ENCODE assay signal across 8 cellular contexts in genomic region chr19:50332264-50333038, GRCh38. TPM values are rescaled to one million over a fixed set of nuclear protein-coding genes. Genes with fewer than 3 reads are reported as not detected.
A peak's percentile ranks its signal among the peaks of the same experiment; 100 is the strongest.
DNase-seq lines count a peak whose midpoint lies in the region; ATAC-seq and TF ChIP-seq lines count a peak whose summit lies in the region.

No MANE protein-coding gene starts in this region.

- no peak overlapping the region; the same call in 1 of the 2 replicates for H3K27ac ChIP-seq in HCT116 (ENCODE audit: low read depth, low read length)

- H3K9me2 ChIP-seq in HCT116 (ENCODE audit: insufficient read depth), result no peaks in the 10 kb centered on the region

- no peaks in the 10 kb centered on the region for H3K27me3 ChIP-seq in HCT116 (ENCODE audit: insufficient read depth, low read length)

- RAD21 ChIA-PET in HCT116 (lab: Charles Lee; ENCODE audit: low non-redundant PET in 1 of 2, low total read pairs in 2 of 2, uncharacterized antibody in 2 of 2, unreplicated experiment in 2 of 2), result no interaction called here

- CTCF ChIA-PET in HCT116 (lab: Charles Lee), result no interaction called here

- no peaks in the 10 kb centered on the region for H4K20me1 ChIP-seq in HCT116 (ENCODE audit: insufficient read depth)

- no peak for TF ChIP-seq RAD21 in HCT116 (IDR thresholded peaks at IDR 0.05; ENCODE audit: low read depth)

- H3K79me2 ChIP-seq in HCT116 (ENCODE audit: insufficient read depth, low read length), result peaks cover 3% of the 10 kb centered on the region; the same call in 1 of the 2 replicates

- no peaks in the 10 kb centered on the region for H3K9me3 ChIP-seq in HCT116 (ENCODE audit: control insufficient read depth in 1 of 2, insufficient read depth in 1 of 2, low read depth in 1 of 2, low read length in 2 of 2)

- H3K27ac Mint-ChIP-seq in chondrocyte (ENCODE audit: unreplicated experiment) (peak overlapping the region; percentile 87), neural crest cell (ENCODE audit: unreplicated experiment) (no peak overlapping the region)

- H3K27me3 Mint-ChIP-seq in chondrocyte (ENCODE audit: low read depth) (peaks cover 13% of the 10 kb centered on the region), neural crest cell (ENCODE audit: low read depth) (peaks cover 56% of the 10 kb centered on the region)

- ATAC-seq in HCT116, result no peak
- ATAC-seq in GM18502 (IDR thresholded peaks at IDR 0.05; ENCODE audit: poor library complexity, unreplicated experiment), result no peak
- ATAC-seq in GM21390 (IDR thresholded peaks at IDR 0.05; ENCODE audit: unreplicated experiment), result no peak

- H3K9me3 Mint-ChIP-seq in chondrocyte (ENCODE audit: low read depth) (peaks cover 5% of the 10 kb centered on the region), neural crest cell (peaks cover 11% of the 10 kb centered on the region)

- peaks cover 46% of the 10 kb centered on the region for H3K4me1 Mint-ChIP-seq in chondrocyte (ENCODE audit: low read depth)
- H3K4me1 Mint-ChIP-seq in neural crest cell, result peaks cover 46% of the 10 kb centered on the region

- no peak for TF ChIP-seq POLR2A in HCT116 (IDR thresholded peaks at IDR 0.05; ENCODE audit: borderline replicate concordance, extremely low read depth, insufficient read depth, insufficient read length)

- H2AFZ ChIP-seq in HCT116 (ENCODE audit: low read depth, low read length, poor library complexity, severe bottlenecking), result no peak overlapping the region

- peaks cover 30 to 61% of the 10 kb centered on the region in 2 experiments for H3K4me1 ChIP-seq in HCT116 (ENCODE audit: control insufficient read depth in 1 of 2, insufficient read depth in 2 of 2, low read length in 2 of 2)

- intact Hi-C loops in HCT116 (cut with micrococcal nuclease), result no loop called here

- DNase-seq in CD1c-positive myeloid dendritic cell (ENCODE audit: extremely low spot score) (peak; percentile 67), HCT116 (ENCODE audit: low read depth, low spot score) (no peak), chondrocyte (ENCODE audit: low spot score) (peak; percentile 37), neural crest cell (ENCODE audit: low read depth, low spot score) (no peak), inferior parietal cortex (ENCODE audit: extremely low spot score) (no peak), NCI-H69 (lab: John Stamatoyannopoulos, UW) (no peak)

- BruUV-seq in HCT116 (replicated peaks; lab: Mats Ljungman, UMichigan), result no TSS peak

- POLR2A ChIA-PET in HCT116 (lab: Charles Lee), result interaction anchor here (0.5 kb wide), 1 partner anchor 393 kb away, joined by 4 read pairs; no protein-coding TSS in a partner anchor

- H3K9ac ChIP-seq in HCT116 (ENCODE audit: low read length), result no peak overlapping the region

- H3K36me3 ChIP-seq in HCT116 (ENCODE audit: control insufficient read depth in 1 of 2, insufficient read depth in 2 of 2, low read length in 2 of 2), result no peaks in the 10 kb centered on the region

- H3K36me3 Mint-ChIP-seq in chondrocyte (ENCODE audit: low read depth) (peaks cover 2% of the 10 kb centered on the region), neural crest cell (ENCODE audit: low read depth) (peaks cover 6% of the 10 kb centered on the region)

- TF ChIP-seq CTCF in HCT116 (IDR thresholded peaks at IDR 0.05 in 2 of 3, conservative IDR thresholded peaks at IDR 0.05 in 1 of 3; ENCODE audit: borderline replicate concordance in 1 of 3, insufficient read depth in 1 of 3, low read depth in 2 of 3, low read length in 2 of 3) (no peak), chondrocyte (IDR thresholded peaks at IDR 0.05) (no peak), neural crest cell (conservative IDR thresholded peaks at IDR 0.05) (no peak)

- H3K4me3 Mint-ChIP-seq in chondrocyte (ENCODE audit: unreplicated experiment) (peak overlapping the region; percentile 87), neural crest cell (peak overlapping the region; percentile 92)

- peak overlapping the region; percentile 86 for H3K4me2 ChIP-seq in HCT116 (ENCODE audit: low read length)

- peak overlapping the region in 1 of 2 experiments; percentile 46; a peak in 1 of 4 replicates for H3K4me3 ChIP-seq in HCT116 (replicated peaks in 1 of 2; ENCODE audit: low read depth in 1 of 2, low read length in 2 of 2)

TF ChIP-seq in HCT116, 20 proteins besides CTCF, POLR2A, EP300 and RAD21:
- TF ChIP-seq MAX (IDR thresholded peaks at IDR 0.05) (no peak), EGR1 (IDR thresholded peaks at IDR 0.05; ENCODE audit: low read depth) (no peak), EZH2phosphoT487 (IDR thresholded peaks at IDR 0.05; ENCODE audit: borderline replicate concordance) (no peak), POLR2AphosphoS5 (IDR thresholded peaks at IDR 0.05; ENCODE audit: low read depth, low read length) (no peak), SRF (IDR thresholded peaks at IDR 0.05; ENCODE audit: low read depth) (no peak)

RNA-seq across cellular contexts. Expression of gene KCNC3, which starts 3.3 kb away (rescaled TPM):
- total RNA-seq in HCT116 (2021; ENCODE audit: unreplicated experiment), result 6.9 TPM
- 2.9 and 4.6 TPM in 2 replicates for polyA plus RNA-seq in HCT116 (2012)
- total RNA-seq in chondrocyte, result 4.9 to 9.3 TPM (median 8.9 TPM) in 3 replicates
- 4.0 and 4.2 TPM in 2 replicates for total RNA-seq in neural crest cell

RNA-seq across cellular contexts. Expression of gene NAPSA, which starts 33.0 kb away (rescaled TPM):
- 4.4 TPM for total RNA-seq in HCT116 (2021; ENCODE audit: unreplicated experiment)
- 3.4 and 3.7 TPM in 2 replicates for polyA plus RNA-seq in HCT116 (2012)
- total RNA-seq in chondrocyte, result 0.27 to 0.74 TPM (median 0.55 TPM) in 3 replicates
- 0.96 and 1.0 TPM in 2 replicates for total RNA-seq in neural crest cell

RNA-seq across cellular contexts. Expression of gene NR1H2, which starts 43.8 kb away (rescaled TPM):
- 40.3 TPM for total RNA-seq in HCT116 (2021; ENCODE audit: unreplicated experiment)
- 43.0 and 51.2 TPM in 2 replicates for polyA plus RNA-seq in HCT116 (2012)
- total RNA-seq in chondrocyte, result 47.7 to 48.9 TPM (median 48.3 TPM) in 3 replicates
- total RNA-seq in neural crest cell, result 21.8 and 22.8 TPM in 2 replicates

RNA-seq across cellular contexts. Expression of gene POLD1, which starts 51.7 kb away (rescaled TPM):
- 122 TPM for total RNA-seq in HCT116 (2021; ENCODE audit: unreplicated experiment)
- 92.4 and 93.2 TPM in 2 replicates for polyA plus RNA-seq in HCT116 (2012)
- 15.7 to 37.2 TPM (median 15.8 TPM) in 3 replicates for total RNA-seq in chondrocyte
- total RNA-seq in neural crest cell, result 151 and 160 TPM in 2 replicates

Comparison
In these comparisons a context has a peak if more than half of its experiments do, and no peak if none do; other contexts are left out.
1. DNase-seq: peak in CD1c-positive myeloid dendritic cell (single experiment) and chondrocyte (single experiment); none in HCT116 (single experiment), neural crest cell (single experiment), inferior parietal cortex (single experiment) and NCI-H69 (single experiment).